In genomic region chr5:174455301-174455700, GRCh38 we compare ENCODE assay signal across 18 cellular contexts.
"Had no signal": no experiment of that assay in that cellular context is flagged by ENCODE, and none has a peak within 500 bp of the region (broad histone marks: within the 10 kb centered on the region; RNA-seq: fewer than 3 reads in every experiment).

No MANE protein-coding gene starts in this region.

- H3K36me3 Mint-ChIP-seq: type B pancreatic cell had no signal

- H3K27ac Mint-ChIP-seq: stimulated activated naive CD8-positive, alpha-beta T cell treated with anti-CD3 and anti-CD28 coated beads, Interleukin-15, amount 100 ng/mL, for 72 hours; type B pancreatic cell had no signal

- H3K4me3 Mint-ChIP-seq: stimulated activated naive CD8-positive, alpha-beta T cell treated with anti-CD3 and anti-CD28 coated beads, Interleukin-15, amount 100 ng/mL, for 72 hours; type B pancreatic cell had no signal

- DNase-seq: dorsolateral prefrontal cortex; effector CD4-positive, alpha-beta T cell; hypothalamus; kidney; mesenchymal stem cell; natural killer cell; occipital lobe; ovary; right lobe of liver; stimulated activated CD4-positive, alpha-beta T cell treated with anti-CD3 and anti-CD28 coated beads, Interleukin-12 subunit alpha, Interleukin-12 subunit beta, amount 100 ng/mL, for 4 hours; stimulated activated CD4-positive, alpha-beta T cell treated with anti-CD3 and anti-CD28 coated beads, Interleukin-1b, Interleukin-23, amount 100 ng/mL, for 48 hours; stimulated activated CD4-positive, alpha-beta T cell treated with anti-CD3 and anti-CD28 coated beads, Interleukin-4, amount 100 ng/mL, for 1 hour; stimulated activated CD8-positive, alpha-beta memory T cell treated with anti-CD3 and anti-CD28 coated beads, Interleukin-4, amount 100 ng/mL, for 48 hours; stimulated activated naive CD8-positive, alpha-beta T cell treated with anti-CD3 and anti-CD28 coated beads, Interleukin-15, amount 100 ng/mL, for 72 hours had no signal

- H3K4me3 ChIP-seq: dorsolateral prefrontal cortex, ovary, right lobe of liver, smooth muscle cell, thyroid gland had no signal

- ATAC-seq: left lobe of liver; right lobe of liver; stimulated activated naive CD8-positive, alpha-beta T cell treated with anti-CD3 and anti-CD28 coated beads, Interleukin-15, amount 100 ng/mL, for 72 hours had no signal

- H3K27me3 ChIP-seq: ovary, right lobe of liver, thyroid gland had no signal

- H3K9me3 Mint-ChIP-seq: natural killer cell; stimulated activated naive CD8-positive, alpha-beta T cell treated with anti-CD3 and anti-CD28 coated beads, Interleukin-15, amount 100 ng/mL, for 72 hours; type B pancreatic cell had no signal

- H3K27ac ChIP-seq: dorsolateral prefrontal cortex, ovary, right lobe of liver, thyroid gland had no signal

- H3K9me3 ChIP-seq: ovary, right lobe of liver, thyroid gland had no signal

- H3K36me3 ChIP-seq: ovary, right lobe of liver, thyroid gland had no signal

- H3K4me1 ChIP-seq: right lobe of liver, thyroid gland had no signal
